ENCODE assay signal across 13 cellular contexts in the genomic region with DNA sequence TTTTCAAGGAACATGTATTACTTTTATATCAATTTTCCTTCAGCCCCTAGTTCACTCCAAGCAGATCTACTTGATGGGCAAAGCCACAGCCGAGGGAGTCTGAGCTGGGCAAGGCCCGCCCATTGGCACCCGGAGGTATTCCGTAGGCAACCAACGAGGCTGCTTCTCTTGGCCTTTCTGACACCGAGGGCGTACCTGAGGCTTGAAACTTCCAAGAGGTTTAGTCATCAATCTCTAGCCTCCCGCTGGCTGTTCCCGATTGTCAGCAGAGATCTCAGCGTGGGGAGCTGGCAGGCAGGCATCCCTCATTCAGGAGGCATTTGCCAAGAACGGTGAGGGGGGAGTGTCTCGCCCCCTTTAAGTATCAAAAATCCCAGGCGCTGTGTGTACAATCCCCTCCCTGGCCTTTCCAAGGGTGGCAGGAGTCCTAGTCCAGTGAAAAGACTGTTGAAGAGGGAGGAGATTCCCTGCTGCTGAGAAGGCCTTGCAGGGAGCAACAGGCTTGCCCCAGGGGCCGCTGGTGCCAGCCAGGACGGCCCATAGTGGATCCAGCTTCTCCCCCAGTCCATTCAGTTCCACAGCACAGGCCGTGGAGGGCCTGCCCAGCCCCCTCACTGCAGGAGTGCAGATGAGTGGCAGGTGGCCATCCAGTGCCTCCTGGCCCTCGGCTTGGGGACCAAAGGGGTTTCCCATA. TPM values are rescaled to one million over a fixed set of nuclear protein-coding genes. Genes with fewer than 3 reads are reported as not detected.
DNase-seq lines count a peak whose midpoint lies in the region; ATAC-seq and TF ChIP-seq lines count a peak whose summit lies in the region.
"Had no signal": no experiment of that assay in that cellular context is flagged by ENCODE, and none has a peak within 500 bp of the region (broad histone marks: within the 10 kb centered on the region; RNA-seq: fewer than 3 reads in every experiment).

No MANE protein-coding gene starts in this region.

- H3K9me3 Mint-ChIP-seq in GM23338 (no peaks in the 10 kb centered on the region), endothelial cell (ENCODE audit: unreplicated experiment) (no peaks in the 10 kb centered on the region)
- no peaks in the 10 kb centered on the region for H3K9me3 Mint-ChIP-seq in T-helper 2 cell treated with Interferon-gamma antibody and Interleukin-4, amounts not matched to agents 5 μg/mL and 100 μg/mL, for 36 hours
- H3K9me3 Mint-ChIP-seq: brain had no signal

- WGBS in trophoblast cell (ENCODE audit: extremely low coverage, insufficient coverage, insufficient read length), result no CpG with 5 or more reads among the region's 17 CpGs

- no peak overlapping the region for H3K14ac ChIP-seq in trophoblast cell (ENCODE audit: low read length)

- no peak overlapping the region for H2BK120ac ChIP-seq in trophoblast cell (ENCODE audit: insufficient read depth, low read length, poor library complexity)

- no peak overlapping the region for H3K27ac Mint-ChIP-seq in GM23338
- H3K27ac Mint-ChIP-seq in endothelial cell (ENCODE audit: unreplicated experiment), result peak overlapping the region; percentile 9
- no peak overlapping the region for H3K27ac Mint-ChIP-seq in T-helper 2 cell treated with Interferon-gamma antibody and Interleukin-4, amounts not matched to agents 5 μg/mL and 100 μg/mL, for 36 hours
- H3K27ac Mint-ChIP-seq: brain had no signal

- H2AK5ac ChIP-seq in trophoblast cell (ENCODE audit: low read length), result no peak overlapping the region

- no peak overlapping the region for H3K23ac ChIP-seq in trophoblast cell (ENCODE audit: low read length)

- H3K27me3 ChIP-seq in GM23338 (ENCODE audit: insufficient read depth) (no peaks in the 10 kb centered on the region), trophoblast cell (ENCODE audit: insufficient read depth, low read length) (no peaks in the 10 kb centered on the region)
- H3K27me3 ChIP-seq: BE2C had no signal

- H3K4me2 ChIP-seq in GM23338 (no peak overlapping the region), trophoblast cell (ENCODE audit: low read length) (no peak overlapping the region)

- H3K36me3 ChIP-seq in GM23338 (ENCODE audit: insufficient read depth) (no peaks in the 10 kb centered on the region), trophoblast cell (ENCODE audit: control insufficient read depth in 1 of 2, insufficient read depth in 2 of 2, low read length in 2 of 2) (no peaks in the 10 kb centered on the region)
- H3K36me3 ChIP-seq: BE2C had no signal

- H4K8ac ChIP-seq in trophoblast cell (ENCODE audit: low read depth, low read length), result no peak overlapping the region

- no peak overlapping the region for H3K9ac ChIP-seq in trophoblast cell (ENCODE audit: low read length)

- H2BK5ac ChIP-seq in trophoblast cell (ENCODE audit: low read depth, low read length, poor library complexity), result no peak overlapping the region

- H3K4me3 Mint-ChIP-seq in GM23338 (no peak overlapping the region), endothelial cell (ENCODE audit: unreplicated experiment) (no peak overlapping the region)
- no peak overlapping the region for H3K4me3 Mint-ChIP-seq in T-helper 2 cell treated with Interferon-gamma antibody and Interleukin-4, amounts not matched to agents 5 μg/mL and 100 μg/mL, for 36 hours
- H3K4me3 Mint-ChIP-seq: brain had no signal

- no peaks in the 10 kb centered on the region for H4K20me1 ChIP-seq in GM23338 (replicated peaks; ENCODE audit: insufficient read depth)

- H3K9me2 ChIP-seq in GM23338 (ENCODE audit: insufficient read depth), result no peaks in the 10 kb centered on the region

- H3K27me3 Mint-ChIP-seq in GM23338 (ENCODE audit: insufficient read depth, low read depth, poor library complexity), result peaks cover 10% of the 10 kb centered on the region
- H3K27me3 Mint-ChIP-seq in endothelial cell (ENCODE audit: unreplicated experiment), result peaks cover 5% of the 10 kb centered on the region
- H3K27me3 Mint-ChIP-seq in T-helper 2 cell treated with Interferon-gamma antibody and Interleukin-4, amounts not matched to agents 5 μg/mL and 100 μg/mL, for 36 hours (ENCODE audit: low read depth), result peaks cover 18% of the 10 kb centered on the region

- H3K4me1 ChIP-seq in GM23338 (ENCODE audit: insufficient read depth) (no peaks in the 10 kb centered on the region), trophoblast cell (ENCODE audit: control insufficient read depth in 1 of 2, insufficient read depth in 2 of 2, low read length in 2 of 2) (no peaks in the 10 kb centered on the region)
- H3K4me1 ChIP-seq: BE2C had no signal

- H3K4ac ChIP-seq in trophoblast cell (ENCODE audit: low read depth, low read length), result no peak overlapping the region

- H3K18ac ChIP-seq in trophoblast cell (ENCODE audit: low read length), result no peak overlapping the region

- H2BK12ac ChIP-seq in trophoblast cell (ENCODE audit: low read length), result no peak overlapping the region

- no peak overlapping the region for H4K91ac ChIP-seq in trophoblast cell (ENCODE audit: low read depth, low read length)

- H3K36me3 Mint-ChIP-seq in GM23338 (ENCODE audit: low read depth) (no peaks in the 10 kb centered on the region), endothelial cell (ENCODE audit: low read depth, unreplicated experiment) (no peaks in the 10 kb centered on the region)
- no peaks in the 10 kb centered on the region for H3K36me3 Mint-ChIP-seq in T-helper 2 cell treated with Interferon-gamma antibody and Interleukin-4, amounts not matched to agents 5 μg/mL and 100 μg/mL, for 36 hours (ENCODE audit: low read depth)
- H3K36me3 Mint-ChIP-seq: brain had no signal

- H3K79me2 ChIP-seq in GM23338 (replicated peaks; ENCODE audit: insufficient read depth) (no peaks in the 10 kb centered on the region), trophoblast cell (ENCODE audit: control insufficient read depth, insufficient read depth, low read length, poor library complexity) (no peaks in the 10 kb centered on the region)

- no peaks in the 10 kb centered on the region for H3K9me3 ChIP-seq in trophoblast cell (ENCODE audit: insufficient read depth, low read depth, low read length)
- H3K9me3 ChIP-seq: BE2C had no signal

- no peaks in the 10 kb centered on the region for H3K79me1 ChIP-seq in trophoblast cell (ENCODE audit: low read length)

- DNase-seq in GM23338 (ENCODE audit: low spot score), result no peak
- peak; percentile 71 for DNase-seq in NCI-H345 (lab: John Stamatoyannopoulos, UW)
- no peak for DNase-seq in endothelial cell (ENCODE audit: low spot score)
- peak; percentile 20 to 58 for DNase-seq in trophoblast cell
- no peak for DNase-seq in Kasumi-1 (lab: John Stamatoyannopoulos, UW)
- no peak for DNase-seq in T-helper 2 cell treated with Interferon-gamma antibody and Interleukin-4, amounts not matched to agents 5 μg/mL and 100 μg/mL, for 36 hours (ENCODE audit: low spot score)
- DNase-seq in NCI-H2196 (lab: John Stamatoyannopoulos, UW; ENCODE audit: unreplicated experiment), result no peak
- no peak for DNase-seq in cortex of kidney (lab: John Stamatoyannopoulos, UW)
- DNase-seq: activated naive CD4-positive, alpha-beta T cell; BE2C; effector CD4-positive, alpha-beta T cell; stimulated activated CD4-positive, alpha-beta T cell treated with anti-CD3 and anti-CD28 coated beads, Interleukin-15, amount 100 ng/mL, for 24 hours had no signal

- no peak overlapping the region for H3K4me3 ChIP-seq in GM23338
- no peak overlapping the region for H3K4me3 ChIP-seq in trophoblast cell (ENCODE audit: low read depth, low read length)

- TF ChIP-seq CTCF in GM23338 (conservative IDR thresholded peaks at IDR 0.05; ENCODE audit: low read depth in 2 of 2) (no peak), endothelial cell (IDR thresholded peaks at IDR 0.05; ENCODE audit: unreplicated experiment) (no peak)

- ATAC-seq in GM23338, result no peak; the same call in 1 of the 3 replicates

- H3K4me1 Mint-ChIP-seq in GM23338, result peaks cover 21% of the 10 kb centered on the region
- no peaks in the 10 kb centered on the region for H3K4me1 Mint-ChIP-seq in endothelial cell (ENCODE audit: unreplicated experiment)
- no peaks in the 10 kb centered on the region for H3K4me1 Mint-ChIP-seq in T-helper 2 cell treated with Interferon-gamma antibody and Interleukin-4, amounts not matched to agents 5 μg/mL and 100 μg/mL, for 36 hours (ENCODE audit: low read depth)

- H3K27ac ChIP-seq in GM23338 (ENCODE audit: low read depth), result no peak overlapping the region
- no peak overlapping the region for H3K27ac ChIP-seq in trophoblast cell (ENCODE audit: low read depth, low read length)

- no peaks in the 10 kb centered on the region for H3F3A ChIP-seq in GM23338 (replicated peaks; ENCODE audit: low read depth)

- H2AFZ ChIP-seq in GM23338 (0 out of 2 replicates have a peak overlapping the region, but pooled peaks have one; percentile 23), trophoblast cell (ENCODE audit: insufficient read depth, low read length, poor library complexity) (no peak overlapping the region)

- H4K12ac ChIP-seq in trophoblast cell (ENCODE audit: low read depth, low read length), result no peak overlapping the region

TF ChIP-seq in GM23338, 12 proteins besides CTCF, POLR2A, EP300 and RAD21 (continues in another document):
- TF ChIP-seq ZNF331 (CRISPR knock-in tag; IDR thresholded peaks at IDR 0.05; ENCODE audit: low read depth) (no peak), EZH2phosphoT487 (IDR thresholded peaks at IDR 0.05; ENCODE audit: unreplicated experiment) (no peak)

RNA-seq across cellular contexts. Expression of a gene that starts 39.8 kb away (rescaled TPM):
- 139 and 158 TPM in 2 replicates for total RNA-seq in GM23338 (2014; rRNA removed; shearing (Covaris generic))
- polyA plus RNA-seq in GM23338 (2016; fragmentation: Nextera tagmentation; extraction: Ambion mirVana), result 131 and 136 TPM in 2 replicates
- 36.6 TPM for total RNA-seq in endothelial cell (ENCODE audit: unreplicated experiment)
- polyA plus RNA-seq in trophoblast cell (2013), result 48.2 and 50.5 TPM in 2 replicates

Comparison
In these comparisons a context has a peak if more than half of its experiments do, and no peak if none do; other contexts are left out.
1. DNase-seq: peak in NCI-H345 (single experiment) and trophoblast cell (2 of 2); none in GM23338 (single experiment), endothelial cell (single experiment), Kasumi-1 (0 of 2), T-helper 2 cell treated with Interferon-gamma antibody and Interleukin-4, amounts not matched to agents 5 μg/mL and 100 μg/mL, for 36 hours (single experiment), NCI-H2196 (single experiment) and cortex of kidney (single experiment).